In the genomic region with DNA sequence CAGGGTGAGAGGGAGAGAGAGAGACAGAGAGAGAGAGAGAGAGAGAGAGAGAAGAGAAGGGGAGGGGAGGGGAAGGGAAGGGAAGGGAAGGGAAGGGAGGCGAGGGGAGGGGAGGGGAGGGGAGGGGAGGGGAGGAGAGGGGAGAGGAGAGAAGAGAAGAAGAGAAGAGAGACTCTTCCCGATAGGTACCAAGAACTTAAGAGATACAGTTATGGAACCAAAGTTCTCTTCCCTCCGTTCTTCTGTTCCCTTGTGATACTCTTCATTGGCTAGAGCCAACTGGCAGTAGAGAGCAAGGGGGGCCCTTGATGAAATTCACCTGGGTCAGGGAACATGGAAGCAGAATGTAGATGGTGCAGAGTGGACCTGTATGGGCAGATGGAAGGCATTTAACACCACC, we compare ENCODE assay signal across 28 cellular contexts.
"Had no signal": no experiment of that assay in that cellular context is flagged by ENCODE, and none has a peak within 500 bp of the region (broad histone marks: within the 10 kb centered on the region; RNA-seq: fewer than 3 reads in every experiment).

No MANE protein-coding gene starts in this region.

- DNase-seq: stimulated activated CD4-positive, alpha-beta T cell treated with anti-CD3 and anti-CD28 coated beads, Interleukin-2, amount 100 ng/mL, for 48 hours; stimulated activated CD4-positive, alpha-beta T cell treated with anti-CD3 and anti-CD28 coated beads, Interleukin-4, amount 100 ng/mL, for 1 hour; stimulated activated CD4-positive, alpha-beta T cell treated with anti-CD3 and anti-CD28 coated beads, Interleukin-4, amount 100 ng/mL, for 24 hours; stimulated activated CD4-positive, alpha-beta T cell treated with anti-CD3 and anti-CD28 coated beads, Interleukin-4, amount 100 ng/mL, for 4 hours; stimulated activated CD8-positive, alpha-beta memory T cell treated with anti-CD3 and anti-CD28 coated beads, Interleukin-4, amount 100 ng/mL, for 48 hours; stimulated activated naive B cell treated with anti-CD40 and anti-IgM and Interleukin-4, amounts not matched to agents 10 μg/mL and 1 μg/mL and 100 μg/mL, for 72 hours; stimulated activated naive CD4-positive, alpha-beta T cell; stimulated activated naive CD4-positive, alpha-beta T cell treated with Interleukin-2 at 50 U/mL for 16 hours; stimulated activated naive CD8-positive, alpha-beta T cell treated with anti-CD3 and anti-CD28 coated beads, Interleukin-15, amount 100 ng/mL, for 72 hours; stimulated activated naive CD8-positive, alpha-beta T cell treated with anti-CD3 and anti-CD28 coated beads, Interleukin-15, Interleukin-2, amounts not matched to agents 100 U/mL and 50 U/mL, for 24 hours; stomach; substantia nigra; testis; thyroid gland; tibial artery; transverse colon; trophoblast cell; upper lobe of left lung; upper lobe of right lung; uterus had no signal

- H3K4me1 Mint-ChIP-seq: stimulated activated effector memory CD8-positive, alpha-beta T cell treated with anti-CD3 and anti-CD28 coated beads, Interleukin-12 subunit alpha, Interleukin-12 subunit beta, amount 100 ng/mL, for 72 hours; stimulated activated naive B cell treated with anti-CD40 and anti-IgM and Interleukin-4, amounts not matched to agents 10 μg/mL and 1 μg/mL and 100 μg/mL, for 72 hours; stimulated activated naive CD8-positive, alpha-beta T cell treated with anti-CD3 and anti-CD28 coated beads, Interleukin-15, amount 100 ng/mL, for 72 hours had no signal

- H3K36me3 ChIP-seq: stomach, suprapubic skin, thoracic aorta, thyroid gland, tibial artery, tibial nerve, transverse colon, upper lobe of left lung, upper lobe of right lung, uterus, vagina had no signal

- H3K27ac ChIP-seq: stomach, suprapubic skin, testis, thoracic aorta, thyroid gland, tibial artery, tibial nerve, transverse colon, upper lobe of left lung, upper lobe of right lung, uterus, vagina had no signal

- H3K4me1 ChIP-seq: stomach, suprapubic skin, testis, thyroid gland, tibial artery, tibial nerve, transverse colon, upper lobe of left lung, upper lobe of right lung, uterus, vagina had no signal

- H3K9me3 ChIP-seq: stomach, suprapubic skin, testis, thoracic aorta, thyroid gland, tibial artery, tibial nerve, transverse colon, upper lobe of left lung, upper lobe of right lung, uterus, vagina had no signal

- FAIRE-seq: urothelium cell line had no signal

- H3K4me3 Mint-ChIP-seq: stimulated activated effector memory CD8-positive, alpha-beta T cell treated with anti-CD3 and anti-CD28 coated beads, Interleukin-12 subunit alpha, Interleukin-12 subunit beta, amount 100 ng/mL, for 72 hours; stimulated activated naive B cell treated with anti-CD40 and anti-IgM and Interleukin-4, amounts not matched to agents 10 μg/mL and 1 μg/mL and 100 μg/mL, for 72 hours; stimulated activated naive CD8-positive, alpha-beta T cell treated with anti-CD3 and anti-CD28 coated beads, Interleukin-15, amount 100 ng/mL, for 72 hours; stimulated activated naive CD8-positive, alpha-beta T cell treated with anti-CD3 and anti-CD28 coated beads, Interleukin-15, Interleukin-2, amounts not matched to agents 100 ng/mL and 50 ng/mL, for 24 hours; type B pancreatic cell had no signal

- ATAC-seq: stimulated activated effector memory CD8-positive, alpha-beta T cell treated with anti-CD3 and anti-CD28 coated beads, Interleukin-12 subunit alpha, Interleukin-12 subunit beta, amount 100 ng/mL, for 72 hours; stimulated activated naive B cell treated with anti-CD40 and anti-IgM and Interleukin-4, amounts not matched to agents 10 μg/mL and 1 μg/mL and 100 μg/mL, for 72 hours; stimulated activated naive CD8-positive, alpha-beta T cell treated with anti-CD3 and anti-CD28 coated beads, Interleukin-15, amount 100 ng/mL, for 72 hours; stimulated activated naive CD8-positive, alpha-beta T cell treated with anti-CD3 and anti-CD28 coated beads, Interleukin-15, Interleukin-2, amounts not matched to agents 100 U/mL and 50 U/mL, for 24 hours; upper lobe of right lung had no signal

- H3K36me3 Mint-ChIP-seq: stimulated activated effector memory CD8-positive, alpha-beta T cell treated with anti-CD3 and anti-CD28 coated beads, Interleukin-12 subunit alpha, Interleukin-12 subunit beta, amount 100 ng/mL, for 72 hours; stimulated activated naive B cell treated with anti-CD40 and anti-IgM and Interleukin-4, amounts not matched to agents 10 μg/mL and 1 μg/mL and 100 μg/mL, for 72 hours had no signal

- H3K27ac Mint-ChIP-seq: stimulated activated effector memory CD8-positive, alpha-beta T cell treated with anti-CD3 and anti-CD28 coated beads, Interleukin-12 subunit alpha, Interleukin-12 subunit beta, amount 100 ng/mL, for 72 hours; stimulated activated naive B cell treated with anti-CD40 and anti-IgM and Interleukin-4, amounts not matched to agents 10 μg/mL and 1 μg/mL and 100 μg/mL, for 72 hours; stimulated activated naive CD8-positive, alpha-beta T cell treated with anti-CD3 and anti-CD28 coated beads, Interleukin-15, amount 100 ng/mL, for 72 hours; stimulated activated naive CD8-positive, alpha-beta T cell treated with anti-CD3 and anti-CD28 coated beads, Interleukin-15, Interleukin-2, amounts not matched to agents 100 ng/mL and 50 ng/mL, for 24 hours; type B pancreatic cell had no signal

- H3K4me3 ChIP-seq: stomach, suprapubic skin, testis, thoracic aorta, thyroid gland, tibial artery, tibial nerve, transverse colon, upper lobe of left lung, upper lobe of right lung, uterus, vagina had no signal

- H3K27me3 Mint-ChIP-seq: stimulated activated naive B cell treated with anti-CD40 and anti-IgM and Interleukin-4, amounts not matched to agents 10 μg/mL and 1 μg/mL and 100 μg/mL, for 72 hours; stimulated activated naive CD8-positive, alpha-beta T cell treated with anti-CD3 and anti-CD28 coated beads, Interleukin-15, amount 100 ng/mL, for 72 hours; stimulated activated naive CD8-positive, alpha-beta T cell treated with anti-CD3 and anti-CD28 coated beads, Interleukin-15, Interleukin-2, amounts not matched to agents 100 ng/mL and 50 ng/mL, for 24 hours; type B pancreatic cell had no signal

- H3K27me3 ChIP-seq: stomach, suprapubic skin, testis, thyroid gland, tibial artery, tibial nerve, transverse colon, upper lobe of left lung, upper lobe of right lung, uterus, vagina had no signal
